In the genomic region with DNA sequence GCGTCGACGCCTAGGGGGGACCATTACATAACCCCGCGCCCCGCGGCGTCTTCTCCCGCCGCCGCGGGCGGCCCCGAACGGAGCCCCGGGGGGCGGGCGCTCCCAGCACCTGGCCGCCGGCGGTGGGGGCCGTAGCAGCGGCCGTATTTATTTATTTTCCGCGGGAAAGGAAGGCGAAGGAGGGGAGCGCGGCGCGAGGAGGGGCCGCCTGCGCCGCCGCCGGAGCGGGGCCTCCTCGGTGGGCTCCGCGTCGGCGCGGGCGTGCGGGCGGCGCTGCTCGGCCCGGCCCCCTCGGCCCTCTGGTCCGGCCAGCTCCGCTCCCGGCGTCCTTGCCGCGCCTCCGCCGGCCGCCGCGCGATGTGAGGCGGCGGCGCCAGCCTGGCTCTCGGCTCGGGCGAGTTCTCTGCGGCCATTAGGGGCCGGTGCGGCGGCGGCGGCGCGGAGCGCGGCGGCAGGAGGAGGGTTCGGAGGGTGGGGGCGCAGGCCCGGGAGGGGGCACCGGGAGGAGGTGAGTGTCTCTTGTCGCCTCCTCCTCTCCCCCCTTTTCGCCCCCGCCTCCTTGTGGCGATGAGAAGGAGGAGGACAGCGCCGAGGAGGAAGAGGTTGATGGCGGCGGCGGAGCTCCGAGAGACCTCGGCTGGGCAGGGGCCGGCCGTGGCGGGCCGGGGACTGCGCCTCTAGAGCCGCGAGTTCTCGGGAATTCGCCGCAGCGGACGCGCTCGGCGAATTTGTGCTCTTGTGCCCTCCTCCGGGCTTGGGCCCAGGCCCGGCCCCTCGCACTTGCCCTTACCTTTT, we compare ENCODE assay signal across 8 cellular contexts. TPM values are rescaled to one million over a fixed set of nuclear protein-coding genes. Genes with fewer than 3 reads are reported as not detected.
DNase-seq lines count a peak whose midpoint lies in the region; ATAC-seq, FAIRE-seq and TF ChIP-seq lines count a peak whose summit lies in the region.

A gene (plus strand): TSS at position 570 of the 795 bp plus-strand sequence. CDS start 413 bp downstream, outside the sequence.

- H3K79me2 ChIP-seq in endothelial cell of umbilical vein (ENCODE audit: control insufficient read depth, insufficient read depth, low read length), result peaks cover 51% of the 10 kb centered on the region

- CTCF ChIA-PET in BJ (lab: Yijun Ruan, JAX) (interaction anchor here (0.9 to 2.7 kb wide), 5 partner anchors 9 to 169 kb away, joined by 3 to 13 read pairs (median 4); no protein-coding TSS in a partner anchor), endothelial cell of umbilical vein (lab: Charles Lee) (interaction anchor here (1.1 to 6.8 kb wide), 2 partner anchors 18 to 170 kb away, joined by 3 to 59 read pairs; no protein-coding TSS in a partner anchor)

- H3K9me1 ChIP-seq in endothelial cell of umbilical vein (replicated peaks; ENCODE audit: control insufficient read depth, extremely low read depth, insufficient read depth, low read length), result peaks cover 5% of the 10 kb centered on the region

- TF ChIP-seq POLR2A in endothelial cell of umbilical vein (IDR thresholded peaks at IDR 0.05; ENCODE audit: low read depth, low read length), result peak; percentile 55

- H2AFZ ChIP-seq in endothelial cell of umbilical vein (ENCODE audit: low read depth, low read length), result peak within 1 kb of the TSS; percentile 69

- POLR2A ChIA-PET in BJ (lab: Charles Lee) (interaction anchor here (0.5 kb wide), 1 partner anchor 156 kb away, joined by 4 read pairs; no protein-coding TSS in a partner anchor), endothelial cell of umbilical vein (lab: Charles Lee) (interaction anchor here (1.1 to 1.5 kb wide), 2 partner anchors 141 to 142 kb away, joined by 3 to 8 read pairs; a partner anchor contains a TSS)

- H3K4me3 ChIP-seq in BJ (ENCODE audit: low read depth, low read length) (peak within 1 kb of the TSS; percentile 97), NT2/D1 (ENCODE audit: insufficient read length, low read depth) (peak within 1 kb of the TSS; percentile 78), endothelial cell of umbilical vein (replicated peaks in 1 of 3; ENCODE audit: insufficient read depth in 1 of 3, low read depth in 1 of 3, low read length in 3 of 3) (peak within 1 kb of the TSS; percentile 99 to 100 (median 100)), mononuclear cell (ENCODE audit: low read length) (peak within 1 kb of the TSS; percentile 96)

- H3K4me1 ChIP-seq in NT2/D1 (ENCODE audit: insufficient read depth, insufficient read length) (no peaks in the 10 kb centered on the region), endothelial cell of umbilical vein (ENCODE audit: control insufficient read depth, extremely low read depth, insufficient read depth, low read length) (peaks cover 30% of the 10 kb centered on the region), mononuclear cell (ENCODE audit: insufficient read depth, low read length) (peaks cover 44% of the 10 kb centered on the region)

- H3K27me3 ChIP-seq in BJ (ENCODE audit: control insufficient read depth, insufficient read depth, low read length), result no peaks in the 10 kb centered on the region
- no peaks in the 10 kb centered on the region for H3K27me3 ChIP-seq in NT2/D1 (ENCODE audit: insufficient read depth, insufficient read length)
- no peaks in the 10 kb centered on the region for H3K27me3 ChIP-seq in endothelial cell of umbilical vein (ENCODE audit: control insufficient read depth in 2 of 2, insufficient read depth in 2 of 2, low read length in 2 of 2)
- H3K27me3 ChIP-seq in mononuclear cell (ENCODE audit: insufficient read depth, low read length), result no peaks in the 10 kb centered on the region

- peak within 1 kb of the TSS; percentile 99 for H3K4me2 ChIP-seq in endothelial cell of umbilical vein (ENCODE audit: insufficient read depth, low read length)

- no peaks in the 10 kb centered on the region for H3K9me3 ChIP-seq in NT2/D1 (ENCODE audit: insufficient read depth, low read length)
- H3K9me3 ChIP-seq in endothelial cell of umbilical vein (replicated peaks; ENCODE audit: control insufficient read depth, insufficient read depth, low read length), result no peaks in the 10 kb centered on the region
- no peaks in the 10 kb centered on the region for H3K9me3 ChIP-seq in mononuclear cell (ENCODE audit: low read depth, low read length)

- BruUV-seq in endothelial cell of umbilical vein (replicated peaks; lab: Mats Ljungman, UMichigan), result no TSS peak

- no peak for FAIRE-seq in endothelial cell of umbilical vein (lab: Jason Lieb, UNC)

- ATAC-seq in GM18909 (IDR thresholded peaks at IDR 0.05; ENCODE audit: poor library complexity, unreplicated experiment) (peak; percentile 48), HG03196 (IDR thresholded peaks at IDR 0.05; ENCODE audit: unreplicated experiment) (peak; percentile 41)

- no peaks in the 10 kb centered on the region for H3K36me3 ChIP-seq in BJ (ENCODE audit: control insufficient read depth, insufficient read depth, low read length)
- no peaks in the 10 kb centered on the region for H3K36me3 ChIP-seq in NT2/D1 (ENCODE audit: insufficient read depth, insufficient read length, low read length)
- H3K36me3 ChIP-seq in endothelial cell of umbilical vein (ENCODE audit: control insufficient read depth in 2 of 2, extremely low read depth in 1 of 2, insufficient read depth in 2 of 2, low read length in 2 of 2), result no peaks in the 10 kb centered on the region

- intact Hi-C loops in endothelial cell of umbilical vein (cut with micrococcal nuclease), result loop anchor here (5.0 kb wide), 2 partner anchors 70 to 215 kb away; no protein-coding TSS in a partner anchor

- peak within 1 kb of the TSS; percentile 98 for H3K27ac ChIP-seq in endothelial cell of umbilical vein (ENCODE audit: insufficient read depth, low read depth, low read length)

- peaks cover 12% of the 10 kb centered on the region for H4K20me1 ChIP-seq in endothelial cell of umbilical vein (replicated peaks; ENCODE audit: control insufficient read depth, extremely low read depth, insufficient read depth, low read length)

- dilution Hi-C loops in endothelial cell of umbilical vein (cut with MboI; ENCODE audit: extremely low pct_ligation_motif_present, low sequenced_read_pairs), result no loop called here

- DNase-seq in BJ (ENCODE audit: low read depth) (peak; percentile 31), NT2/D1 (ENCODE audit: low read depth, low spot score) (peak; percentile 38), endothelial cell of umbilical vein (ENCODE audit: low read depth, low spot score) (peak; percentile 70)
- DNase-seq in activated CD8-positive, alpha-beta memory T cell treated with anti-CD3 and anti-CD28 coated beads, Interleukin-2, amount 50 U/mL, for 48 hours, result peak; percentile 85
- peak; percentile 73 to 78 for DNase-seq in stimulated activated CD8-positive, alpha-beta memory T cell treated with anti-CD3 and anti-CD28 coated beads, Interleukin-4, amount 100 ng/mL, for 1 hour (ENCODE audit: low read depth in 2 of 2, low spot score in 1 of 2)

- peak; percentile 47 for TF ChIP-seq CTCF in BJ (IDR thresholded peaks at IDR 0.05; ENCODE audit: insufficient read depth, low read depth, low read length)
- peak in 1 of 2 donors; percentile 28 for TF ChIP-seq CTCF in endothelial cell of umbilical vein (IDR thresholded peaks at IDR 0.05; ENCODE audit: extremely low read depth in 1 of 2, insufficient read depth in 1 of 2, low read depth in 1 of 2, low read length in 2 of 2)

- peak within 1 kb of the TSS; percentile 92 for H3K9ac ChIP-seq in NT2/D1 (ENCODE audit: insufficient read length, low read depth)
- peak within 1 kb of the TSS; percentile 99 for H3K9ac ChIP-seq in endothelial cell of umbilical vein (replicated peaks; ENCODE audit: extremely low read depth, insufficient read depth, low read length)

TF ChIP-seq in endothelial cell of umbilical vein, 7 proteins besides CTCF, POLR2A, EP300 and RAD21:
- TF ChIP-seq GATA2 (IDR thresholded peaks at IDR 0.05; ENCODE audit: insufficient read depth, insufficient read length, low read depth, low read length), result no peak
- TF ChIP-seq EZH2 (IDR thresholded peaks at IDR 0.05; ENCODE audit: borderline replicate concordance, low read depth, low read length, severe bottlenecking), result no peak
- no peak for TF ChIP-seq FOS (IDR thresholded peaks at IDR 0.05; ENCODE audit: borderline replicate concordance, insufficient read depth, low read length)
- TF ChIP-seq MYC (IDR thresholded peaks at IDR 0.05; ENCODE audit: low read depth, low read length), result no peak
- peak; percentile 61 for TF ChIP-seq POLR2AphosphoS5 (IDR thresholded peaks at IDR 0.05; ENCODE audit: insufficient read depth, low read depth, low read length)
TF ChIP-seq in endothelial cell of umbilical vein: peak in this region for 1.

RNA-seq across cellular contexts. Expression of the gene that starts here (rescaled TPM):
- polyA plus RNA-seq in BJ (2011; rRNA removed) (11.2 and 13.0 TPM in 2 replicates), endothelial cell of umbilical vein (18.7 and 24.4 TPM in 2 replicates)
- 43.4 and 46.6 TPM in 2 replicates for polyA minus RNA-seq in BJ (2011; rRNA and poly(A)+ RNA removed)
- total RNA-seq in endothelial cell of umbilical vein (63.0 and 66.7 TPM in 2 replicates), mononuclear cell (202 TPM)
- 23.3 and 23.7 TPM in 2 replicates for polyA plus RNA-seq in endothelial cell of umbilical vein (2011; cell fraction: cytosol; rRNA removed)
- polyA plus RNA-seq in endothelial cell of umbilical vein (2011; cell fraction: nucleus; rRNA removed), result 57.5 and 65.7 TPM in 2 replicates
- 31.6 and 37.3 TPM in 2 replicates for polyA plus RNA-seq in endothelial cell of umbilical vein (2012)
- 95.3 and 133 TPM in 2 replicates for polyA minus RNA-seq in endothelial cell of umbilical vein
- polyA minus RNA-seq in endothelial cell of umbilical vein (2011; cell fraction: cytosol; rRNA and poly(A)+ RNA removed), result 18.2 TPM
- polyA minus RNA-seq in endothelial cell of umbilical vein (2011; cell fraction: nucleus; rRNA and poly(A)+ RNA removed), result 80.6 and 117 TPM in 2 replicates

Comparison
In these comparisons a context has a peak if more than half of its experiments do, and no peak if none do; other contexts are left out.
1. Peak in every context shown above with its lines: DNase-seq, ATAC-seq, H3K4me3 ChIP-seq and H3K27ac ChIP-seq.
2. DNase-seq: peak in every context shown above with its lines; median percentile 85 in activated CD8-positive, alpha-beta memory T cell treated with anti-CD3 and anti-CD28 coated beads, Interleukin-2, amount 50 U/mL, for 48 hours; 76 in stimulated activated CD8-positive, alpha-beta memory T cell treated with anti-CD3 and anti-CD28 coated beads, Interleukin-4, amount 100 ng/mL, for 1 hour; 70 in endothelial cell of umbilical vein; 38 in NT2/D1; 31 in BJ.